ENCODE assay signal across 9 cellular contexts in the genomic region with DNA sequence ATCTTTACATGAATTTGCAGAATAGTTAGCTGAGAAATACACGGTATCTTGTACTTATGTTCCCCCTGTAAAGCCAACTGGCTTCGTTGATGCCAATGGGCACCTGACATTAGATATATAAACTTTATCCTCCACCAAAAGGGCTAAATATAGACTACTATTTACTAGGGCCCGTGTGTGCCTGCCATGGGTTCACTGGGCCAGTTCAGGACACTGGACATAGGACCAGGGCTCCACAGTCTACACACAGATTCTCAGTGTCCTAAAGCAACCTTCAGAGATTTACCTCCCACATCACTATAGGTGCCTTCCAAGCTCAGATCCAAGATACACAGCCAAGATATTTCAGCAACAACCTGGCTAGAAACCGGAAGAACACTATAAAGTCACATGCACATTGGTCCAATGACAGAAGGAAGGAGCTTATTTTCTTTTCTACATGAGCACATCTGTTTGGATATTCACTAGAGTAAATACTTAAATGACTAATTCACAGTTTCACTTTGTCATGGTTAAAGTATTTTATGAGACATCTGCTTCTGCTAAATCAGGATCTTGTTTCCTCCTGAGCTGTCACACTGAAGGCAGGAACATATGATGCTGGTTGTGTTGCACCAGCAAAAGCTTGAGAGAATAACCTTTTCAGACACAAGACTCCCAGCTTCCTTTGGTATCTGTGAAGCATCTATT.
DNase-seq lines count a peak whose midpoint lies in the region; ATAC-seq, FAIRE-seq and TF ChIP-seq lines count a peak whose summit lies in the region.
"Had no signal": no experiment of that assay in that cellular context is flagged by ENCODE, and none has a peak within 500 bp of the region (broad histone marks: within the 10 kb centered on the region; RNA-seq: fewer than 3 reads in every experiment).

No MANE protein-coding gene starts in this region.

- H3K4me1 Mint-ChIP-seq in immature natural killer cell (no peaks in the 10 kb centered on the region), endothelial cell (ENCODE audit: unreplicated experiment) (no peaks in the 10 kb centered on the region)

- H3K27ac Mint-ChIP-seq in immature natural killer cell = no peak overlapping the region
- no peak overlapping the region for H3K27ac Mint-ChIP-seq in endothelial cell (ENCODE audit: unreplicated experiment)
- H3K27ac Mint-ChIP-seq: dendritic cell treated with granulocyte-macrophage colony-stimulating factor and Interleukin-4, amounts not matched to agents 40 ng/mL and 50 ng/mL, for 4 days had no signal

- H3K4me3 ChIP-seq in GM12865 (ENCODE audit: low read depth, low read length) = no peak overlapping the region

- DNase-seq in GM12865 (ENCODE audit: low read depth) (peak; percentile 70), MV-4-11 (lab: John Stamatoyannopoulos, UW) (peak; percentile 25), kidney glomerular epithelial cell (lab: John Stamatoyannopoulos, UW) (peak; percentile 92), H54 (ENCODE audit: insufficient read length, low spot score) (no peak), immature natural killer cell (no peak), endothelial cell (ENCODE audit: low spot score) (no peak)

- FAIRE-seq in H54 (lab: Jason Lieb, UNC) = no peak

- ATAC-seq in GM21619 (IDR thresholded peaks at IDR 0.05; ENCODE audit: unreplicated experiment) = peak; percentile 78
- no peak for ATAC-seq in HG03025 (IDR thresholded peaks at IDR 0.05; ENCODE audit: low FRiP score, unreplicated experiment)

- H3K36me3 Mint-ChIP-seq in immature natural killer cell (no peaks in the 10 kb centered on the region), endothelial cell (ENCODE audit: low read depth, unreplicated experiment) (no peaks in the 10 kb centered on the region)

- H3K9me3 Mint-ChIP-seq in immature natural killer cell (no peaks in the 10 kb centered on the region), endothelial cell (ENCODE audit: unreplicated experiment) (no peaks in the 10 kb centered on the region)
- H3K9me3 Mint-ChIP-seq: dendritic cell treated with granulocyte-macrophage colony-stimulating factor and Interleukin-4, amounts not matched to agents 40 ng/mL and 50 ng/mL, for 4 days had no signal

- peaks cover under 1 to 6% (median 5%) of the 10 kb centered on the region in 3 donors for H3K27me3 Mint-ChIP-seq in immature natural killer cell (ENCODE audit: low read depth in 3 of 3)
- H3K27me3 Mint-ChIP-seq in endothelial cell (ENCODE audit: unreplicated experiment) = peaks cover 8% of the 10 kb centered on the region

- no peak for TF ChIP-seq POLR2A in H54 (IDR thresholded peaks at IDR 0.05; ENCODE audit: low read depth, low read length)

- H3K4me3 Mint-ChIP-seq in immature natural killer cell = no peak overlapping the region
- no peak overlapping the region for H3K4me3 Mint-ChIP-seq in endothelial cell (ENCODE audit: unreplicated experiment)
- H3K4me3 Mint-ChIP-seq: dendritic cell treated with granulocyte-macrophage colony-stimulating factor and Interleukin-4, amounts not matched to agents 40 ng/mL and 50 ng/mL, for 4 days had no signal

- no peak for TF ChIP-seq CTCF in GM12865 (IDR thresholded peaks at IDR 0.05; ENCODE audit: insufficient read depth, low read depth, low read length, missing control alignments)
- TF ChIP-seq CTCF in endothelial cell (IDR thresholded peaks at IDR 0.05; ENCODE audit: unreplicated experiment) = no peak

Comparison
In these comparisons a context has a peak if more than half of its experiments do, and no peak if none do; other contexts are left out.
1. DNase-seq: peak in GM12865 (single experiment), MV-4-11 (single experiment) and kidney glomerular epithelial cell (single experiment); none in H54 (single experiment), immature natural killer cell (0 of 3) and endothelial cell (single experiment).